ENCODE assay signal across 15 cellular contexts in genomic region chr10:46548781-46549090, GRCh38. TPM values are rescaled to one million over a fixed set of nuclear protein-coding genes. Genes with fewer than 3 reads are reported as not detected.
"Had no signal": no experiment of that assay in that cellular context is flagged by ENCODE, and none has a peak within 500 bp of the region (broad histone marks: within the 10 kb centered on the region; RNA-seq: fewer than 3 reads in every experiment).

No MANE protein-coding gene starts in this region.

- H3K4me3 ChIP-seq: ascending aorta, lung, testis, upper lobe of right lung had no signal

- ATAC-seq: activated T-cell treated with anti-CD3 and anti-CD28 coated beads, Interleukin-2, amount 50 U/mL, for 4 hours; stimulated activated naive CD8-positive, alpha-beta T cell treated with anti-CD3 and anti-CD28 coated beads, Interleukin-15, amount 100 ng/mL, for 72 hours; T-helper 17 cell; upper lobe of right lung had no signal

- H3K27ac ChIP-seq: ascending aorta, epithelial cell of prostate, testis, upper lobe of right lung had no signal

- H3K27ac Mint-ChIP-seq: activated B cell treated with CpG ODN at 0.5 μM for 24 hours; activated CD4-positive, alpha-beta T cell treated with anti-CD3 and anti-CD28 coated beads, Interleukin-2, amount 10 ng/mL, durations not matched to agents 7 days and 5 days; mesothelial cell of epicardium; stimulated activated naive CD8-positive, alpha-beta T cell treated with anti-CD3 and anti-CD28 coated beads, Interleukin-15, amount 100 ng/mL, for 72 hours; T-helper 17 cell had no signal

- H3K4me1 ChIP-seq: testis had no signal

- DNase-seq: activated T-cell treated with anti-CD3 and anti-CD28 coated beads, Interleukin-2, amount 50 U/mL, for 4 hours; left cardiac atrium had no signal

- H3K27me3 Mint-ChIP-seq: activated CD4-positive, alpha-beta T cell treated with anti-CD3 and anti-CD28 coated beads, Interleukin-2, amount 10 ng/mL, durations not matched to agents 7 days and 5 days; T-helper 17 cell had no signal

- H3K4me1 Mint-ChIP-seq: activated B cell treated with CpG ODN at 0.5 μM for 24 hours; activated CD4-positive, alpha-beta T cell treated with anti-CD3 and anti-CD28 coated beads, Interleukin-2, amount 10 ng/mL, durations not matched to agents 7 days and 5 days; mesothelial cell of epicardium; stimulated activated naive CD8-positive, alpha-beta T cell treated with anti-CD3 and anti-CD28 coated beads, Interleukin-15, amount 100 ng/mL, for 72 hours; T-helper 17 cell had no signal

- H3K36me3 ChIP-seq: ascending aorta, upper lobe of right lung had no signal

- H3K27me3 ChIP-seq: ascending aorta, testis had no signal

- H3K36me3 Mint-ChIP-seq: mesothelial cell of epicardium had no signal

- H3K4me3 Mint-ChIP-seq: activated B cell treated with CpG ODN at 0.5 μM for 24 hours; activated CD4-positive, alpha-beta T cell treated with anti-CD3 and anti-CD28 coated beads, Interleukin-2, amount 10 ng/mL, durations not matched to agents 7 days and 5 days; activated T-cell treated with anti-CD3 and anti-CD28 coated beads, Interleukin-2, amount 50 U/mL, for 4 hours; mesothelial cell of epicardium; stimulated activated naive CD8-positive, alpha-beta T cell treated with anti-CD3 and anti-CD28 coated beads, Interleukin-15, amount 100 ng/mL, for 72 hours; T-helper 17 cell had no signal

- H3K9me3 ChIP-seq: ascending aorta, testis, upper lobe of right lung had no signal

- H3K9me3 Mint-ChIP-seq: activated B cell treated with CpG ODN at 0.5 μM for 24 hours; activated CD4-positive, alpha-beta T cell treated with anti-CD3 and anti-CD28 coated beads, Interleukin-2, amount 10 ng/mL, durations not matched to agents 7 days and 5 days; activated T-cell treated with anti-CD3 and anti-CD28 coated beads, Interleukin-2, amount 50 U/mL, for 4 hours; mesothelial cell of epicardium; stimulated activated naive CD8-positive, alpha-beta T cell treated with anti-CD3 and anti-CD28 coated beads, Interleukin-15, amount 100 ng/mL, for 72 hours had no signal

RNA-seq across cellular contexts. Expression of gene GPRIN2, which starts 7.7 kb away (rescaled TPM):
- total RNA-seq: activated B cell treated with CpG ODN at 0.5 μM for 24 hours; activated CD4-positive, alpha-beta T cell treated with anti-CD3 and anti-CD28 coated beads, Interleukin-2, amount 10 ng/mL, durations not matched to agents 7 days and 5 days; activated T-cell treated with anti-CD3 and anti-CD28 coated beads, Interleukin-2, amount 50 U/mL, for 4 hours; dermis microvascular lymphatic vessel endothelial cell; fibroblast of lung; left cardiac atrium; myocyte; T-helper 17 cell had no signal
- polyA plus RNA-seq: fibroblast of lung had no signal
